In genomic region chr17:76772842-76773521, GRCh38 we compare ENCODE assay signal across 8 cellular contexts. TPM values are rescaled to one million over a fixed set of nuclear protein-coding genes. Genes with fewer than 3 reads are reported as not detected.
DNase-seq lines count a peak whose midpoint lies in the region; ATAC-seq, FAIRE-seq and TF ChIP-seq lines count a peak whose summit lies in the region.

No MANE protein-coding gene starts in this region.

- POLR2A ChIA-PET in T-cell (lab: Charles Lee): interaction anchor here in 1 of 2 donors (0.6 kb wide), 1 partner anchor 20 kb away, joined by 3 read pairs; no protein-coding TSS in a partner anchor

- intact Hi-C loops in adrenal gland (cut with DNase I): no loop called here

- CTCF ChIA-PET in T-cell (lab: Charles Lee): interaction anchor here (0.5 to 1.2 kb wide), 9 partner anchors 10 to 890 kb away, joined by 3 to 9 read pairs (median 4); no protein-coding TSS in a partner anchor

- TF ChIP-seq POLR2A in adrenal gland (IDR thresholded peaks at IDR 0.05) (no peak), Peyer's patch (IDR thresholded peaks at IDR 0.05) (no peak)

- FAIRE-seq in urothelium cell line (lab: Jason Lieb, UNC) (no peak), GM19239 (lab: Jason Lieb, UNC) (no peak)

- peak overlapping the region; percentile 95 to 98 for H3K27ac Mint-ChIP-seq in T-cell

- peak overlapping the region; percentile 66 to 83 (median 68) for H3K4me3 Mint-ChIP-seq in T-cell

- H3K36me3 ChIP-seq in adrenal gland (replicated peaks in 1 of 2) (peaks cover 0 to 53% of the 10 kb centered on the region in 2 donors), Peyer's patch (peaks cover 0 to 71% (median 0%) of the 10 kb centered on the region in 3 donors)

- H3K9me3 Mint-ChIP-seq in T-cell: no peaks in the 10 kb centered on the region

- H3K27me3 ChIP-seq in adrenal gland (no peaks in the 10 kb centered on the region), Peyer's patch (no peaks in the 10 kb centered on the region)

- no peak for TF ChIP-seq CTCF in adrenal gland (IDR thresholded peaks at IDR 0.05)
- TF ChIP-seq CTCF in Peyer's patch (IDR thresholded peaks at IDR 0.05): no peak

- H3K9me3 ChIP-seq in adrenal gland (replicated peaks in 1 of 3): no peaks in the 10 kb centered on the region
- H3K9me3 ChIP-seq in Peyer's patch: no peaks in the 10 kb centered on the region

- peaks cover 0 to 6% of the 10 kb centered on the region in 2 donors for H3K4me1 ChIP-seq in adrenal gland (replicated peaks in 1 of 2)
- no peaks in the 10 kb centered on the region for H3K4me1 ChIP-seq in Peyer's patch

- 45 to 56% (median 48%) methylated on average over 6 of the region's 6 CpGs for whole genome bisulfite sequencing in adrenal gland, 4 donors

- H3K27me3 Mint-ChIP-seq in T-cell: no peaks in the 10 kb centered on the region

- peaks cover 47% of the 10 kb centered on the region for H3K36me3 Mint-ChIP-seq in T-cell

- peak; percentile 84 to 97 (median 96) for ATAC-seq in T-cell (replicated peaks in 1 of 4)

- H3K4me3 ChIP-seq in adrenal gland (no peak overlapping the region), Peyer's patch (no peak overlapping the region)

- peak; percentile 74 for DNase-seq in HPDE6-E6E7 (ENCODE audit: extremely low spot score)
- peak in 28 of 34 experiments; percentile 1 to 57 (median 30) for DNase-seq in T-cell
- DNase-seq in adrenal gland: peak in 6 of 7 donors; percentile 23 to 70 (median 52)
- peak; percentile 60 to 93 for DNase-seq in lung microvascular endothelial cell (ENCODE audit: low read depth in 2 of 2)
- DNase-seq in urothelium cell line (ENCODE audit: low spot score): peak; percentile 28
- DNase-seq in Peyer's patch: no peak
- DNase-seq in GM19239 (ENCODE audit: insufficient read length, low spot score): no peak
- no peak for DNase-seq in NCI-H345 treated with DMSO at 0.1 percent for 48 hours (lab: John Stamatoyannopoulos, UW; ENCODE audit: unreplicated experiment)

- H3K27ac ChIP-seq in adrenal gland (peak overlapping the region in 3 of 5 donors; percentile 29 to 45 (median 30)), Peyer's patch (peak overlapping the region in 1 of 4 donors; percentile 15)

- peaks cover 18 to 28% (median 27%) of the 10 kb centered on the region in 3 donors for H3K4me1 Mint-ChIP-seq in T-cell

RNA-seq across cellular contexts. Expression of gene MFSD11, which starts 35.1 kb away (rescaled TPM):
- total RNA-seq in T-cell (10 to 100 TPM; 30.5 to 41.5 (median 34.6) TPM), adrenal gland (10 to 100 TPM; 24.2 to 50.0 (median 31.8) TPM), lung microvascular endothelial cell (21.1 and 31.9 TPM in 2 replicates), Peyer's patch (10 to 100 TPM; 35.3 to 64.8 (median 47.0) TPM)
- 10 to 100 TPM in 2 of 3 donors, 1 to 10 TPM in 1; 9.4 to 20.4 (median 11.8) TPM for polyA plus RNA-seq in adrenal gland

RNA-seq across cellular contexts. Expression of gene SRSF2, which starts 35.9 kb away (rescaled TPM):
- 100 to 1,000 TPM; 349 to 413 (median 382) TPM for total RNA-seq in T-cell
- total RNA-seq in adrenal gland: 100 to 1,000 TPM; 115 to 242 (median 212) TPM
- 100 to 1,000 TPM; 103 to 269 (median 151) TPM for polyA plus RNA-seq in adrenal gland
- 142 and 143 TPM in 2 replicates for total RNA-seq in lung microvascular endothelial cell
- 100 to 1,000 TPM; 185 to 403 (median 242) TPM for total RNA-seq in Peyer's patch

RNA-seq across cellular contexts. Expression of gene METTL23, which starts 46.3 kb away (rescaled TPM):
- total RNA-seq in T-cell: 10 to 100 TPM; 46.9 to 70.1 (median 60.0) TPM
- 10 to 100 TPM; 24.6 to 91.5 (median 37.7) TPM for total RNA-seq in adrenal gland
- polyA plus RNA-seq in adrenal gland: 10 to 100 TPM; 48.0 to 84.9 (median 54.5) TPM
- 20.0 and 22.8 TPM in 2 replicates for total RNA-seq in lung microvascular endothelial cell
- 10 to 100 TPM; 20.7 to 31.4 (median 27.0) TPM for total RNA-seq in Peyer's patch

RNA-seq across cellular contexts. Expression of gene JMJD6, which starts 46.6 kb away (rescaled TPM):
- total RNA-seq in T-cell (100 to 1,000 TPM in 1 of 5 donors, 10 to 100 TPM in 4; 48.7 to 155 (median 56.6) TPM), adrenal gland (100 to 1,000 TPM in 1 of 8 donors, 10 to 100 TPM in 7; 23.5 to 105 (median 36.3) TPM), lung microvascular endothelial cell (10.5 and 15.1 TPM in 2 replicates), Peyer's patch (10 to 100 TPM; 21.5 to 42.6 (median 38.8) TPM)
- 10 to 100 TPM; 53.7 to 66.9 (median 58.8) TPM for polyA plus RNA-seq in adrenal gland

Comparison
In these comparisons a context has a peak if more than half of its experiments do, and no peak if none do; other contexts are left out.
1. DNase-seq: peak in HPDE6-E6E7 (single experiment), T-cell (28 of 34), adrenal gland (6 of 7), lung microvascular endothelial cell (2 of 2) and urothelium cell line (single experiment); none in Peyer's patch (0 of 3), GM19239 (single experiment) and NCI-H345 treated with DMSO at 0.1 percent for 48 hours (single experiment).